8 cellular contexts compared by ENCODE assay signal in the genomic region with DNA sequence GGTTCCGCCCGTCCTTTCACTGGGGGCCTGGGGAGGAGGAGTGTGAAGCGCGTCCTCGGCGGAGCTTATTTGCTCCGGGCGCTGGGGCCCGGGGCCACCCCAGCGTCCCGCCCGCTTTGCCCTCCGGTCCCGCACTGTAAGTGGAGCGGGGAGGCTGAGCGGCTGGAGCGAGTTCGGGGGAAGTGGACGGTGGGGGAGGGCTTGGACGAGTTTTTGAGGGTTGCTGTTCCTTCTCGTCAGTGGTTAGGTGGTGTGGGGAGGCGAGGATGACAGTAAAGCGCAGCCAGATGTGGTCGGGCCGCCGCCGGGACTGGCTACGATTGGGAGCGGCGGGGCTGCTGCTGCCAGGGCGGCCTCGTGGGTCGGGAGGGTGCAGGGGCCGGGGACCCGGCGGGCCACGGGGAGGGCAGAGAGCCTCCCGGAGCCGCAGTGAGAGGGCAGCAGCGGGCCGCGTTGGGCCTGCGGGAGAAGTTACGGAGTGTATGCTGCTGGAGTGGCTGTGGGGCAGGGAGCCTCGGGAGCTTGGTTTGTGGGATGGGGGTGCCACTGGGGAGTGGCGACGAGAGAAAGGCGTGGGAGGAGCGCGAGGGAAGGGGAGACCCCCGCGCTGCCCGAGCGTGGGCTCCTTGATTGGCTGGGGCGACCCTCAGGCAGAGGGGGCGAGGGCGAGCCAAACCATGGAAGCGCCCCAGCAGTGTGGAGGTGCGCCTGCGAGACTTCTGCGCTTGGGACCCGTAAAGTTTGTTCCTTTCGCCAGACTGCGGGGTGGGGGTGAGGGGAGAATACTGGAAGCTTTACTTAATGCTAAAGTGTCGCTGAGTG. TPM values are rescaled to one million over a fixed set of nuclear protein-coding genes. Genes with fewer than 3 reads are reported as not detected.
DNase-seq lines count a peak whose midpoint lies in the region; ATAC-seq and TF ChIP-seq lines count a peak whose summit lies in the region.

No MANE protein-coding gene starts in this region.

- H3K27me3 ChIP-seq in ascending aorta: no peaks in the 10 kb centered on the region
- no peaks in the 10 kb centered on the region for H3K27me3 ChIP-seq in iPS DF 6.9 (ENCODE audit: control insufficient read depth, insufficient read depth, low read length)
- H3K27me3 ChIP-seq in gastrocnemius medialis: peaks cover 21 to 55% (median 25%) of the 10 kb centered on the region in 3 donors

- peak overlapping the region; percentile 96 to 100 for H3K27ac ChIP-seq in ascending aorta
- no peak overlapping the region for H3K27ac ChIP-seq in iPS DF 6.9 (ENCODE audit: low read length)
- H3K27ac ChIP-seq in gastrocnemius medialis: peak overlapping the region; percentile 69 to 85 (median 76)

- intact Hi-C loops in ascending aorta (cut with DNase I): loop anchor here (5.0 to 10.0 kb wide), 5 partner anchors 144 to 762 kb away; no protein-coding TSS in a partner anchor
- intact Hi-C loops in gastrocnemius medialis (cut with DNase I; ENCODE audit: low total_unique reads): no loop called here

- peak; percentile 36 for DNase-seq in EH (ENCODE audit: low read depth)
- peak; percentile 67 for DNase-seq in NCI-H1105 treated with DMSO at 0.1 percent for 48 hours (lab: John Stamatoyannopoulos, UW)
- peak in 1 of 2 donors; percentile 80 for DNase-seq in ascending aorta (ENCODE audit: low spot score in 2 of 2)
- DNase-seq in iPS DF 6.9 (ENCODE audit: low read depth, low spot score): no peak
- DNase-seq in gastrocnemius medialis: peak; percentile 13 to 24
- no peak for DNase-seq in GF-D8 (lab: John Stamatoyannopoulos, UW)

- no peaks in the 10 kb centered on the region for H3K36me3 ChIP-seq in ascending aorta
- no peaks in the 10 kb centered on the region for H3K36me3 ChIP-seq in iPS DF 6.9 (ENCODE audit: control insufficient read depth, insufficient read depth, low read length)
- no peaks in the 10 kb centered on the region for H3K36me3 ChIP-seq in gastrocnemius medialis

- no peaks in the 10 kb centered on the region for H3K9me3 ChIP-seq in ascending aorta
- H3K9me3 ChIP-seq in iPS DF 6.9 (ENCODE audit: control insufficient read depth, insufficient read depth, low read length): no peaks in the 10 kb centered on the region
- no peaks in the 10 kb centered on the region for H3K9me3 ChIP-seq in gastrocnemius medialis

- WGBS in iPS DF 6.9 (ENCODE audit: insufficient coverage, insufficient read length): no CpG with 5 or more reads among the region's 65 CpGs

- peak; percentile 35 to 71 (median 66) for TF ChIP-seq CTCF in ascending aorta (IDR thresholded peaks at IDR 0.05)
- TF ChIP-seq CTCF in gastrocnemius medialis (IDR thresholded peaks at IDR 0.05 in 4 of 5, conservative IDR thresholded peaks at IDR 0.05 in 1 of 5): peak in 3 of 5 experiments; percentile 21 to 42 (median 39)

- H3K4me1 ChIP-seq in ascending aorta (peaks cover 0 to 12% of the 10 kb centered on the region in 2 donors), iPS DF 6.9 (ENCODE audit: control insufficient read depth, insufficient read depth, low read length) (no peaks in the 10 kb centered on the region), gastrocnemius medialis (peaks cover 0 to 18% of the 10 kb centered on the region in 2 donors)

- ATAC-seq in gastrocnemius medialis (peak; percentile 31 to 49), HG02840 (IDR thresholded peaks at IDR 0.05; ENCODE audit: low FRiP score, unreplicated experiment) (no peak), HG03571 (IDR thresholded peaks at IDR 0.05; ENCODE audit: unreplicated experiment) (no peak)

- H3K4me3 ChIP-seq in ascending aorta: peak overlapping the region; percentile 74 to 96
- H3K4me3 ChIP-seq in iPS DF 6.9 (ENCODE audit: low read length): peak overlapping the region; percentile 90
- peak overlapping the region; percentile 54 to 82 (median 74) for H3K4me3 ChIP-seq in gastrocnemius medialis

- TF ChIP-seq POLR2A in gastrocnemius medialis (IDR thresholded peaks at IDR 0.05): peak in 1 of 2 donors; percentile 5

- in situ Hi-C loops in gastrocnemius medialis (cut with MboI; ENCODE audit: low sequenced_read_pairs in 4 of 4): no loop called here

RNA-seq across cellular contexts. Expression of a gene that starts 2.1 kb away (rescaled TPM):
- total RNA-seq in ascending aorta (48.9 TPM), gastrocnemius medialis (1 to 10 TPM; 4.5 to 9.7 (median 6.8) TPM)

Comparison
In these comparisons a context has a peak if more than half of its experiments do, and no peak if none do; other contexts are left out.
1. DNase-seq: peak in EH (single experiment), NCI-H1105 treated with DMSO at 0.1 percent for 48 hours (single experiment) and gastrocnemius medialis (2 of 2); none in iPS DF 6.9 (single experiment) and GF-D8 (single experiment).
2. ATAC-seq: peak in gastrocnemius medialis (2 of 2); none in HG02840 (single experiment) and HG03571 (single experiment).
3. Peak in every context shown above with its lines, with median percentiles within 50 percentile points of each other: H3K4me3 ChIP-seq.